8 cellular contexts compared by ENCODE assay signal in genomic region chr3:12484983-12485327, GRCh38. TPM values are rescaled to one million over a fixed set of nuclear protein-coding genes. Genes with fewer than 3 reads are reported as not detected.
DNase-seq lines count a peak whose midpoint lies in the region; ATAC-seq and TF ChIP-seq lines count a peak whose summit lies in the region.

No MANE protein-coding gene starts in this region.

- no peak for DNase-seq in MCF 10A (ENCODE audit: unreplicated experiment)
- DNase-seq in mucosa of descending colon, result peak in 1 of 3 donors; percentile 12
- DNase-seq in NK-92 treated with Interleukin-12 subunit alpha and Interleukin-12 subunit beta, amount 100 ng/mL, for 24 hours (lab: John Stamatoyannopoulos, UW), result no peak
- no peak for DNase-seq in NCI-H1048 (lab: John Stamatoyannopoulos, UW)

- H3K27ac Mint-ChIP-seq in MCF 10A (ENCODE audit: low read depth, unreplicated experiment), result peak overlapping the region; percentile 84

- H3K27ac ChIP-seq in ACC112 (ENCODE audit: low read depth, low read length) (no peak overlapping the region), HUES48 (ENCODE audit: low read depth, low read length) (peak overlapping the region; percentile 90)

- H3K4me1 Mint-ChIP-seq in MCF 10A (ENCODE audit: insufficient read depth, unreplicated experiment), result peaks cover 15% of the 10 kb centered on the region

- H3K27me3 ChIP-seq in ACC112 (ENCODE audit: insufficient read depth, low read length), result no peaks in the 10 kb centered on the region
- H3K27me3 ChIP-seq in HUES48 (ENCODE audit: control insufficient read depth, insufficient read depth, low read length), result no peaks in the 10 kb centered on the region

- no peaks in the 10 kb centered on the region for H3K9me3 Mint-ChIP-seq in MCF 10A (ENCODE audit: unreplicated experiment)

- peaks cover 34% of the 10 kb centered on the region for H3K36me3 Mint-ChIP-seq in MCF 10A (ENCODE audit: insufficient read depth, unreplicated experiment)

- H2AFZ ChIP-seq in ACC112 (ENCODE audit: low read length, unreplicated experiment), result peak overlapping the region; percentile 85

- H3K79me2 ChIP-seq in ACC112 (ENCODE audit: control insufficient read depth, insufficient read depth, low read length, unreplicated experiment), result peaks cover 28% of the 10 kb centered on the region

- H3K9ac ChIP-seq in HUES48 (ENCODE audit: low read depth, low read length), result peak overlapping the region; percentile 95

- no peaks in the 10 kb centered on the region for H3K27me3 Mint-ChIP-seq in MCF 10A (ENCODE audit: insufficient read depth, unreplicated experiment)

- BruUV-seq in MCF 10A (replicated peaks; lab: Mats Ljungman, UMichigan), result TSS peak; percentile 66

- H3K4me3 Mint-ChIP-seq in MCF 10A (ENCODE audit: unreplicated experiment), result peak overlapping the region; percentile 92

- intact Hi-C loops in MCF 10A (cut with micrococcal nuclease), result loop anchor here (1.0 to 2.0 kb wide), 3 partner anchors 72 to 408 kb away; partner anchors contain the start of genes MKRN2 and RPL32
- intact Hi-C loops in mucosa of descending colon (cut with DNase I, micrococcal nuclease), result loop anchor here in 1 of 2 donors (5.0 to 10.0 kb wide), 3 partner anchors 60 to 348 kb away; partner anchors contain the start of genes MKRN2OS and PPARG

- CTCF ChIA-PET in MCF 10A (lab: Yijun Ruan, JAX), result interaction anchor here (0.8 to 10.0 kb wide), 8 partner anchors 10 to 350 kb away, joined by 3 to 156 read pairs (median 4); partner anchors contain the start of gene MKRN2

- TF ChIP-seq CTCF in MCF 10A (IDR thresholded peaks at IDR 0.05; ENCODE audit: unreplicated experiment) (no peak), mucosa of descending colon (IDR thresholded peaks at IDR 0.05) (no peak)

- ATAC-seq in mucosa of descending colon (no peak), HG03097 (IDR thresholded peaks at IDR 0.05; ENCODE audit: low FRiP score, unreplicated experiment) (no peak), GM21390 (IDR thresholded peaks at IDR 0.05; ENCODE audit: unreplicated experiment) (no peak)

- peaks cover 17% of the 10 kb centered on the region for H3K4me1 ChIP-seq in ACC112 (ENCODE audit: control insufficient read depth, insufficient read depth, low read length, unreplicated experiment)
- peaks cover 16% of the 10 kb centered on the region for H3K4me1 ChIP-seq in HUES48 (ENCODE audit: control insufficient read depth, insufficient read depth, low read length)
- peaks cover 21% of the 10 kb centered on the region for H3K4me1 ChIP-seq in mucosa of descending colon (ENCODE audit: low read depth)

- peak overlapping the region; percentile 84 for H3K4me3 ChIP-seq in ACC112 (ENCODE audit: low read depth, low read length)
- peak overlapping the region; percentile 89 for H3K4me3 ChIP-seq in HUES48 (ENCODE audit: low read depth, low read length)
- H3K4me3 ChIP-seq in mucosa of descending colon, result peak overlapping the region; percentile 33

- H3K9me3 ChIP-seq in HUES48 (ENCODE audit: control insufficient read depth, insufficient read depth, low read length) (no peaks in the 10 kb centered on the region), mucosa of descending colon (no peaks in the 10 kb centered on the region)

- POLR2A ChIA-PET in MCF 10A (lab: Yijun Ruan, JAX), result interaction anchor here (0.8 to 4.2 kb wide), 20 partner anchors 10 to 357 kb away, joined by 3 to 71 read pairs (median 4); partner anchors contain the start of genes MKRN2, MKRN2OS, RAF1 and RPL32

- peaks cover 4% of the 10 kb centered on the region; the same call in 1 of the 2 replicates for H3K36me3 ChIP-seq in ACC112 (ENCODE audit: insufficient read depth, low read length)
- H3K36me3 ChIP-seq in HUES48 (ENCODE audit: control insufficient read depth, insufficient read depth, low read length), result peaks cover 27% of the 10 kb centered on the region
- H3K36me3 ChIP-seq in mucosa of descending colon (ENCODE audit: low read depth), result no peaks in the 10 kb centered on the region

RNA-seq across cellular contexts. Expression of gene TSEN2, which starts 0.7 kb away (rescaled TPM):
- total RNA-seq in MCF 10A (2022) (24.5 and 32.3 TPM in 2 replicates), mucosa of descending colon (10 to 100 TPM; 18.2 to 29.7 (median 28.8) TPM)

Comparison
In these comparisons a context has a peak if more than half of its experiments do, and no peak if none do; other contexts are left out.
1. H3K4me3 ChIP-seq: peak in every context shown above with its lines; median percentile 89 in HUES48; 84 in ACC112; 33 in mucosa of descending colon.